ENCODE assay signal across 19 cellular contexts in genomic region chr3:52181543-52181942, GRCh38. TPM values are rescaled to one million over a fixed set of nuclear protein-coding genes. Genes with fewer than 3 reads are reported as not detected.
DNase-seq lines count a peak whose midpoint lies in the region; ATAC-seq and TF ChIP-seq lines count a peak whose summit lies in the region.
"Had no signal": no experiment of that assay in that cellular context is flagged by ENCODE, and none has a peak within 500 bp of the region (broad histone marks: within the 10 kb centered on the region; RNA-seq: fewer than 3 reads in every experiment).

No MANE protein-coding gene starts in this region.

- no peaks in the 10 kb centered on the region for H3K36me3 ChIP-seq in upper lobe of right lung
- H3K36me3 ChIP-seq: ascending aorta, transverse colon had no signal

- peak overlapping the region in 5 of 6 donors; percentile 41 to 87 (median 62) for H3K27ac Mint-ChIP-seq in immature natural killer cell
- H3K27ac Mint-ChIP-seq: activated CD8-positive, alpha-beta T cell treated with anti-CD3 and anti-CD28 coated beads for 36 hours; activated T-helper 2 cell treated with anti-CD3 and anti-CD28 coated beads, Interferon-gamma antibody, Interleukin-2, Interleukin-4, amounts not matched to agents 10 μg/mL and 5 μg/mL and 100 μg/mL, durations not matched to agents 14 hours and 24 hours and 36 hours had no signal

- no peaks in the 10 kb centered on the region for H3K36me3 Mint-ChIP-seq in immature natural killer cell

- ATAC-seq in Right ventricle myocardium inferior (no peak), upper lobe of right lung (no peak)
- no peak for ATAC-seq in activated CD4-positive, CD25-positive, alpha-beta regulatory T cell treated with anti-CD3 and anti-CD28 coated beads, Interleukin-2, amount 50 U/mL, for 24 hours
- ATAC-seq: SK-N-SH treated with all-trans-retinoic acid at 6 μM for 48 hours had no signal

- no peaks in the 10 kb centered on the region for H3K4me1 ChIP-seq in upper lobe of right lung
- H3K4me1 ChIP-seq: ascending aorta, transverse colon had no signal

- TF ChIP-seq CTCF in upper lobe of right lung (IDR thresholded peaks at IDR 0.05) (no peak), GM20000 (IDR thresholded peaks at IDR 0.05; ENCODE audit: extremely low read depth, missing control alignments) (no peak)

- peaks cover 0 to 2% (median 0%) of the 10 kb centered on the region in 3 donors for H3K27me3 Mint-ChIP-seq in immature natural killer cell (ENCODE audit: low read depth in 3 of 3)
- H3K27me3 Mint-ChIP-seq: activated CD8-positive, alpha-beta T cell treated with anti-CD3 and anti-CD28 coated beads for 36 hours had no signal

- H3K4me3 Mint-ChIP-seq in immature natural killer cell = peak overlapping the region in 2 of 5 donors; percentile 12 to 51
- H3K4me3 Mint-ChIP-seq: activated CD8-positive, alpha-beta T cell treated with anti-CD3 and anti-CD28 coated beads for 36 hours had no signal

- H3K27me3 ChIP-seq in upper lobe of right lung = no peaks in the 10 kb centered on the region
- H3K27me3 ChIP-seq: ascending aorta, transverse colon had no signal

- H3K9me3 ChIP-seq in upper lobe of right lung = no peaks in the 10 kb centered on the region
- H3K9me3 ChIP-seq: ascending aorta, transverse colon had no signal

- DNase-seq in cardiac septum (ENCODE audit: low spot score) (peak; percentile 41), Right ventricle myocardium inferior (ENCODE audit: missing footprints) (no peak), amniotic epithelial cell (ENCODE audit: low read depth) (peak; percentile 76), immature natural killer cell (no peak), upper lobe of right lung (peak; percentile 57), GM20000 (ENCODE audit: low spot score) (no peak), SIG-M5 treated with dmso at 0.1 percent for 504 hours (lab: John Stamatoyannopoulos, UW; ENCODE audit: unreplicated experiment) (no peak)
- DNase-seq: 8988T; activated CD8-positive, alpha-beta T cell treated with anti-CD3 and anti-CD28 coated beads for 36 hours; effector memory CD4-positive, alpha-beta T cell; glutamatergic neuron; kidney glomerular epithelial cell; NCI-H446; stimulated activated CD4-positive, alpha-beta T cell treated with anti-CD3 and anti-CD28 coated beads, Interleukin-2, amount 100 ng/mL, for 48 hours had no signal

- peaks cover 29 to 34% of the 10 kb centered on the region in 2 donors for H3K4me1 Mint-ChIP-seq in immature natural killer cell

- H3K4me3 ChIP-seq in upper lobe of right lung = no peak overlapping the region
- H3K4me3 ChIP-seq: ascending aorta, transverse colon had no signal

- intact Hi-C loops in cardiac septum (cut with DNase I) (no loop called here), Right ventricle myocardium inferior (cut with DNase I) (no loop called here), upper lobe of right lung (cut with DNase I) (no loop called here)

- H3K27ac ChIP-seq in upper lobe of right lung = no peak overlapping the region
- H3K27ac ChIP-seq: ascending aorta, transverse colon had no signal

- H3K9me3 Mint-ChIP-seq in immature natural killer cell = no peaks in the 10 kb centered on the region
- H3K9me3 Mint-ChIP-seq: activated CD8-positive, alpha-beta T cell treated with anti-CD3 and anti-CD28 coated beads for 36 hours; activated T-helper 2 cell treated with anti-CD3 and anti-CD28 coated beads, Interferon-gamma antibody, Interleukin-2, Interleukin-4, amounts not matched to agents 10 μg/mL and 5 μg/mL and 100 μg/mL, durations not matched to agents 14 hours and 24 hours and 36 hours had no signal

RNA-seq across cellular contexts. Expression of gene ALAS1, which starts 16.4 kb away (rescaled TPM):
- total RNA-seq in cardiac septum = 154 TPM
- total RNA-seq in Right ventricle myocardium inferior = 186 TPM
- 10 to 100 TPM; 18.0 to 37.0 (median 27.4) TPM for polyA plus RNA-seq in immature natural killer cell
- total RNA-seq in upper lobe of right lung = 78.9 TPM

RNA-seq across cellular contexts. Expression of gene POC1A, which starts 27.3 kb away (rescaled TPM):
- total RNA-seq in cardiac septum = 1.5 TPM
- 1.7 TPM for total RNA-seq in Right ventricle myocardium inferior
- polyA plus RNA-seq in immature natural killer cell = 1 to 10 TPM in 2 of 3 donors, not detected in 1; 2.9 to 4.0 TPM
- 2.5 TPM for total RNA-seq in upper lobe of right lung
- total RNA-seq: ascending aorta had no signal

RNA-seq across cellular contexts. Expression of gene TLR9, which starts 43.9 kb away (rescaled TPM):
- total RNA-seq in cardiac septum (0.16 TPM), Right ventricle myocardium inferior (0.38 TPM), upper lobe of right lung (0.87 TPM)
- not detected for polyA plus RNA-seq in immature natural killer cell
- total RNA-seq: ascending aorta had no signal

RNA-seq across cellular contexts. Expression of gene TWF2, which starts 57.4 kb away (rescaled TPM):
- total RNA-seq in cardiac septum = 69.5 TPM
- 120 TPM for total RNA-seq in Right ventricle myocardium inferior
- 100 to 1,000 TPM in 2 of 3 donors, 10 to 100 TPM in 1; 96.4 to 159 (median 143) TPM for polyA plus RNA-seq in immature natural killer cell
- 50.4 TPM for total RNA-seq in upper lobe of right lung

Comparison
In these comparisons a context has a peak if more than half of its experiments do, and no peak if none do; other contexts are left out.
1. DNase-seq: peak in cardiac septum (single experiment), amniotic epithelial cell (single experiment) and upper lobe of right lung (single experiment); none in Right ventricle myocardium inferior (single experiment), immature natural killer cell (0 of 3), GM20000 (single experiment) and SIG-M5 treated with dmso at 0.1 percent for 504 hours (single experiment).